ENCODE assay signal across 7 cellular contexts in the genomic region with DNA sequence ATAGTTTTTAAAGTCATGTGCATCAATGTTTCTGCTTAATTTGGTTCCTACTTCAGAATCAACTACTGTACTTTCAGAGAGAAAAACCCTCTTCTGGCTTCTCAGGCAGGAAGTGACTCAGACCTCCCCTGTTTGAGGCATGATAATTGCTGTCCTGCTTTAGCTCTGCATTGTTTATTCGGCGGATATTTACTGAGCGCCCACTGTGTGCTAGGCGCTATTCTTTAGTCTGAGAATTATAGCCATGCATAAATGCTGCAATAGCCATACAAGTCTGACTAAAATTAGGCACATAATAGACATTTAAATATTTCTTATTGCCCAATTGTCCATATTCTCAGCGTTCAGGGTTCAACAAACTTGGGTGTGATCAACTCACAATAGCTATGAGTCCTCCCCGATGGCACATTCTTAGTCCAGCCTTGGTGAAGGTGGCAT. TPM values are rescaled to one million over a fixed set of nuclear protein-coding genes. Genes with fewer than 3 reads are reported as not detected.
DNase-seq lines count a peak whose midpoint lies in the region; ATAC-seq and TF ChIP-seq lines count a peak whose summit lies in the region.

No MANE protein-coding gene starts in this region.

- H3K27me3 Mint-ChIP-seq in activated CD4-positive, alpha-beta memory T cell treated with anti-CD3 and anti-CD28 coated beads for 36 hours, result no peaks in the 10 kb centered on the region

- TF ChIP-seq CTCF in GM20000 (IDR thresholded peaks at IDR 0.05; ENCODE audit: extremely low read depth, missing control alignments), result no peak
- no peak for TF ChIP-seq CTCF in fibroblast of the aortic adventitia (IDR thresholded peaks at IDR 0.05; ENCODE audit: insufficient read depth, low read length)

- H3K4me3 ChIP-seq in fibroblast of the aortic adventitia (ENCODE audit: low read depth, low read length), result no peak overlapping the region

- no peak for ATAC-seq in HG02588 (IDR thresholded peaks at IDR 0.05; ENCODE audit: unreplicated experiment)

- intact Hi-C loops in activated CD4-positive, alpha-beta memory T cell treated with anti-CD3 and anti-CD28 coated beads for 36 hours (cut with micrococcal nuclease), result loop anchor here (1.0 to 10.0 kb wide), 7 partner anchors 25 to 871 kb away; partner anchors contain the start of gene HDAC7

- H3K36me3 Mint-ChIP-seq in activated CD4-positive, alpha-beta memory T cell treated with anti-CD3 and anti-CD28 coated beads for 36 hours, result peaks cover 7% of the 10 kb centered on the region

- peak overlapping the region; percentile 69 for H3K27ac Mint-ChIP-seq in activated CD4-positive, alpha-beta memory T cell treated with anti-CD3 and anti-CD28 coated beads for 36 hours

- peak; percentile 22 for DNase-seq in GM20000 (ENCODE audit: low spot score)
- peak; percentile 92 to 99 for DNase-seq in NCI-H1930 (lab: John Stamatoyannopoulos, UW)
- DNase-seq in activated CD4-positive, alpha-beta memory T cell treated with anti-CD3 and anti-CD28 coated beads for 36 hours, result peak; percentile 59
- peak; percentile 60 for DNase-seq in fibroblast of the aortic adventitia (ENCODE audit: low read depth)
- DNase-seq in stimulated activated CD8-positive, alpha-beta memory T cell treated with anti-CD3 and anti-CD28 coated beads, Interleukin-7, amount 100 ng/mL, for 4 hours (ENCODE audit: low read depth in 2 of 2), result peak; percentile 24 to 41
- no peak for DNase-seq in retina

- CTCF ChIA-PET in activated CD4-positive, alpha-beta memory T cell treated with anti-CD3 and anti-CD28 coated beads for 36 hours (lab: Charles Lee), result interaction anchor here (1.2 to 1.5 kb wide), 3 partner anchors 10 to 312 kb away, joined by 3 to 6 read pairs (median 4); no protein-coding TSS in a partner anchor

- peak overlapping the region; percentile 47 for H3K4me3 Mint-ChIP-seq in activated CD4-positive, alpha-beta memory T cell treated with anti-CD3 and anti-CD28 coated beads for 36 hours

- H3K9me3 Mint-ChIP-seq in activated CD4-positive, alpha-beta memory T cell treated with anti-CD3 and anti-CD28 coated beads for 36 hours, result peaks cover 7% of the 10 kb centered on the region

- POLR2A ChIA-PET in activated CD4-positive, alpha-beta memory T cell treated with anti-CD3 and anti-CD28 coated beads for 36 hours (lab: Charles Lee), result interaction anchor here (1.0 kb wide), 1 partner anchor 25 kb away, joined by 4 read pairs; no protein-coding TSS in a partner anchor

- H3K4me1 Mint-ChIP-seq in activated CD4-positive, alpha-beta memory T cell treated with anti-CD3 and anti-CD28 coated beads for 36 hours (ENCODE audit: low read depth), result peaks cover 51% of the 10 kb centered on the region

RNA-seq across cellular contexts. Expression of gene AMIGO2, which starts 6.1 kb away (rescaled TPM):
- total RNA-seq in activated CD4-positive, alpha-beta memory T cell treated with anti-CD3 and anti-CD28 coated beads for 36 hours, result 10 to 100 TPM; 12.4 to 13.6 TPM
- total RNA-seq in fibroblast of the aortic adventitia (ENCODE audit: low replicate concordance), result 2.7 and 3.7 TPM in 2 replicates

RNA-seq across cellular contexts. Expression of gene PCED1B, which starts 6.4 kb away (rescaled TPM):
- 100 to 1,000 TPM; 133 to 136 TPM for total RNA-seq in activated CD4-positive, alpha-beta memory T cell treated with anti-CD3 and anti-CD28 coated beads for 36 hours
- 0.27 TPM in 1 of 2 replicates, not detected in the other for total RNA-seq in fibroblast of the aortic adventitia (ENCODE audit: low replicate concordance)

Comparison
In these comparisons a context has a peak if more than half of its experiments do, and no peak if none do; other contexts are left out.
1. RNA of gene PCED1B, which starts 6.4 kb away (total RNA-seq): 133 to 136 TPM in activated CD4-positive, alpha-beta memory T cell treated with anti-CD3 and anti-CD28 coated beads for 36 hours; 0.27 TPM in fibroblast of the aortic adventitia; every median in the first group is over 100 times any median in the second.